Comparison of ENCODE assay signal across 25 cellular contexts in the genomic region with DNA sequence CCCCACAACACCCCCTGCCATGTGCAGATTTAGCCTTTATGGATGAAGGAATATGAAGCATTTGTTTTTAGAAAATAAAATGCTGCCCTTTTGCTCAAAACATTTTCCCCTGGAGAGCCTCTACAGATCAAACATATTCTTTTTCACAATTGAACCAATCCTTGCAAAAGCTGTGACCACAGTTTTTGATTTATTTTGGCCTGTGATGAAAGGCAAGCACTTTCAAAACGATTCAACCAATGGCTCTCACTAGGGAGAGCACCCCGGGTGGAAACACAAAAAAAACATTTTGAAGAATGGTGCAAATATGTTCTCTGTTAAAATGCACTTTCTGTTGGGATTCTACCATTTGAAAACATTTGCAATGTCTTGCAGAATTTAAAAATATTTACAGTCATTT.
"Had no signal": no experiment of that assay in that cellular context is flagged by ENCODE, and none has a peak within 500 bp of the region (broad histone marks: within the 10 kb centered on the region; RNA-seq: fewer than 3 reads in every experiment).

No MANE protein-coding gene starts in this region.

- DNase-seq: naive thymus-derived CD8-positive, alpha-beta T cell; nephron progenitor cell; nucleus accumbens; pancreas; posterior cingulate gyrus; psoas muscle; right cardiac atrium; spleen; stimulated activated CD4-positive, alpha-beta T cell treated with anti-CD3 and anti-CD28 coated beads, Interleukin-12 subunit alpha, Interleukin-12 subunit beta, amount 100 ng/mL, for 4 hours; stimulated activated CD4-positive, alpha-beta T cell treated with anti-CD3 and anti-CD28 coated beads, Interleukin-1b, Interleukin-23, amount 100 ng/mL, for 48 hours; stimulated activated CD4-positive, alpha-beta T cell treated with anti-CD3 and anti-CD28 coated beads, Interleukin-4, amount 100 ng/mL, for 1 hour; stimulated activated CD4-positive, alpha-beta T cell treated with anti-CD3 and anti-CD28 coated beads, Interleukin-4, amount 100 ng/mL, for 4 hours; stimulated activated CD8-positive, alpha-beta memory T cell treated with anti-CD3 and anti-CD28 coated beads, Interleukin-4, amount 100 ng/mL, for 48 hours; stimulated activated naive CD4-positive, alpha-beta T cell; stimulated activated naive CD8-positive, alpha-beta T cell treated with anti-CD3 and anti-CD28 coated beads, Interleukin-15, amount 100 ng/mL, for 72 hours; stimulated activated naive CD8-positive, alpha-beta T cell treated with anti-CD3 and anti-CD28 coated beads, Interleukin-15, Interleukin-2, amounts not matched to agents 100 U/mL and 50 U/mL, for 24 hours; substantia nigra; testis; tibial artery; transverse colon; upper lobe of right lung; uterus had no signal

- ATAC-seq: naive thymus-derived CD8-positive, alpha-beta T cell; natural killer cell treated with Interleukin-12 subunit alpha and Interleukin-12 subunit beta and Interleukin-15 and Interleukin-18, amount 100 ng/mL, for 72 hours; pancreas; psoas muscle; right cardiac atrium; sciatic nerve; stimulated activated memory B cell treated with anti-CD40 and anti-IgM and Interleukin-4, amounts not matched to agents 10 μg/mL and 1 μg/mL and 100 μg/mL, for 72 hours; stimulated activated naive CD8-positive, alpha-beta T cell treated with anti-CD3 and anti-CD28 coated beads, Interleukin-15, amount 100 ng/mL, for 72 hours; stimulated activated naive CD8-positive, alpha-beta T cell treated with anti-CD3 and anti-CD28 coated beads, Interleukin-15, Interleukin-2, amounts not matched to agents 100 U/mL and 50 U/mL, for 24 hours; upper lobe of right lung had no signal
